ENCODE assay signal across 12 cellular contexts in the genomic region with DNA sequence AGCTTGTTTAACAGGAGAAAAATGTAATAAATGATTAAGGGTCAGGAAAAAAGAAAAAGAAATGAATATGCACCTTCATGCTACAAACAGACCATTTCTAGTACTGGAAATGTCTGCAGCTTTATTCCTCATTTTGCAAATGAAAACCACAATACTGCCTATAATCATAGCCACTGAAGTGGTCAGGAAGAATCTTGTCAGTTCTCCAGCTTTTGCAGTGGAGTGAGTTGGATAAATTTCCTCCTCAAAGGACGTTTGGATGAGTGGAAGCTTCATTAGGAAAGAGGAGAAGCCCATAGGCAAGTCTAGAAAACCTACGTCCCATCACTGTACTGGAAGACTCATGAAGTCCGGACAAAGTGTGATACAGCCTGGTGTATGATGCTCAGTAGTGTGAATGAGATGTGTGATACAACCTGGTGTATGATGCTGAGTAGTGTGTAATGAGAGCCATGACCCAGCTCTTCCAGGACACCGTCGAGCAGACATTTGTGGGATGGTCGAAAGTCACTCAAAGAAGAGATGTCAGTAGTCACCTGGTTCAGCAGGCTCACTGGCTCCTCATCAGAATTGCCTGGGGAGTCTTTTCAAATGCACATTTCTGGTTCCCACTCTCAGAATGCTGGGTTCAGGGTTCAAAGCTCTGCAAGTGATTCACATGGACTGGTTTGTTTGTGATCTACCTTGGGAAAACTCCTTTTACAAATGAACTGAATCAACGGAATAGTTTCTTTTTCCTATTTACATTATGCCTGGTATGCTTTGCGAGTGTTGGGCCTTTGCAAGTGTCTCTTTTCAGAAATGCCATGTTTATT.
"Had no signal": no experiment of that assay in that cellular context is flagged by ENCODE, and none has a peak within 500 bp of the region (broad histone marks: within the 10 kb centered on the region; RNA-seq: fewer than 3 reads in every experiment).

No MANE protein-coding gene starts in this region.

- H3K9me3 ChIP-seq: breast epithelium, ovary, stomach, thoracic aorta had no signal

- H3K27ac ChIP-seq: breast epithelium, ovary, stomach, thoracic aorta had no signal

- H3K4me3 ChIP-seq: breast epithelium, ovary, stomach, thoracic aorta had no signal

- FAIRE-seq: TTC549 had no signal

- H3K4me1 ChIP-seq: breast epithelium had no signal

- H3K27me3 ChIP-seq: breast epithelium, ovary, stomach had no signal

- H3K36me3 ChIP-seq: breast epithelium, ovary, stomach, thoracic aorta had no signal

- DNase-seq: activated T-cell treated with anti-CD3 and anti-CD28 coated beads, Interleukin-2, amount 50 U/mL, for 1 hour; amniotic stem cell; glutamatergic neuron; islet precursor cell; ovary; retina; stimulated activated CD4-positive, alpha-beta T cell treated with anti-CD3 and anti-CD28 coated beads, Interleukin-4, amount 100 ng/mL, for 4 hours; stomach; T-helper 2 cell had no signal
